In the genomic region with DNA sequence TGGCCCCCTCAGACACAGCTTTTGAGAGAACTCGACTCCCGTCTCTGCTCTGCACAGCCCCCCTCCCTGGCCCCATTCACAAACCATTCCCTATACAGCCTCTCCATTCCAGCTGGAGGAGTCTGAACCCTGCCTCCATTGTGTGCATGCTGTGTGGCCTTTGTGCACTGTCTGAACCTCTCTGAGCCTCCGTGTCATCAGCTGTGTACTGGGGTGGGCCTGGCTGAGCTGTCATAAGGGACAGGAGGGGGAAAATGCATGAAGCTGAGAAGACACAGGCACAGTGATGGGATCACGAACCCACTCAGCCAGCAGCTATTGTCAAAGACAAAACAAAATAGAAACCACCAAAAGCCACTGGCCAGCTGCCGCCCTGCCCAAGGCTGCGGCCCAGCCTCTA, we compare ENCODE assay signal across 16 cellular contexts.
A peak's percentile ranks its signal among the peaks of the same experiment; 100 is the strongest.
DNase-seq lines count a peak whose midpoint lies in the region; ATAC-seq, FAIRE-seq and TF ChIP-seq lines count a peak whose summit lies in the region.
"Had no signal": no experiment of that assay in that cellular context is flagged by ENCODE, and none has a peak within 500 bp of the region (broad histone marks: within the 10 kb centered on the region; RNA-seq: fewer than 3 reads in every experiment).

No MANE protein-coding gene starts in this region.

- H3K79me2 ChIP-seq in K562 (ENCODE audit: control insufficient read depth, insufficient read depth, low read length): peaks cover 7% of the 10 kb centered on the region; the same call in 2 of the 3 replicates

- H2AFZ ChIP-seq in K562 (ENCODE audit: low read depth, low read length): no peak overlapping the region

- TF ChIP-seq POLR2A in K562 (conservative IDR thresholded peaks at IDR 0.05): no peak
- TF ChIP-seq POLR2A in sigmoid colon (IDR thresholded peaks at IDR 0.05): no peak

- BruUV-seq in Calu3 (replicated peaks; lab: Mats Ljungman, UMichigan) (no TSS peak), K562 (replicated peaks; lab: Mats Ljungman, UMichigan) (no TSS peak)

- no peaks in the 10 kb centered on the region for H3K27me3 Mint-ChIP-seq in Calu3 (ENCODE audit: unreplicated experiment)
- H3K27me3 Mint-ChIP-seq in memory B cell: no peaks in the 10 kb centered on the region

- TF ChIP-seq CTCF in Calu3 (IDR thresholded peaks at IDR 0.05; ENCODE audit: unreplicated experiment) (no peak), K562 (IDR thresholded peaks at IDR 0.05 in 2 of 3, conservative IDR thresholded peaks at IDR 0.05 in 1 of 3; ENCODE audit: insufficient read depth in 2 of 3, low read depth in 1 of 3, low read length in 3 of 3) (no peak), sigmoid colon (IDR thresholded peaks at IDR 0.05) (no peak)

- H3K27ac Mint-ChIP-seq in Calu3 (ENCODE audit: unreplicated experiment): peak overlapping the region; percentile 20
- H3K27ac Mint-ChIP-seq in memory B cell: peak overlapping the region; percentile 66

- H3K4me2 ChIP-seq in K562 (ENCODE audit: insufficient read depth, low read length): no peak overlapping the region

- H3K4me1 ChIP-seq in K562 (replicated peaks in 1 of 2; ENCODE audit: control insufficient read depth in 2 of 2, insufficient read depth in 2 of 2, low read length in 2 of 2): peaks cover 19 to 54% of the 10 kb centered on the region in 2 experiments
- H3K4me1 ChIP-seq in sigmoid colon: peaks cover 0 to 81% (median 79%) of the 10 kb centered on the region in 4 donors

- H3K36me3 Mint-ChIP-seq in Calu3 (ENCODE audit: insufficient read depth, unreplicated experiment): peaks cover 64% of the 10 kb centered on the region
- H3K36me3 Mint-ChIP-seq in memory B cell: peaks cover 18% of the 10 kb centered on the region

- H3K9ac ChIP-seq in K562 (ENCODE audit: insufficient read depth in 1 of 2, low read depth in 2 of 2, low read length in 2 of 2): no peak overlapping the region

- in situ Hi-C loops in K562 (cut with MboI): no loop called here

- H3K27me3 ChIP-seq in K562 (ENCODE audit: control insufficient read depth in 2 of 2, insufficient read depth in 2 of 2, low read length in 2 of 2) (no peaks in the 10 kb centered on the region), sigmoid colon (no peaks in the 10 kb centered on the region)
- H3K27me3 ChIP-seq: BE2C had no signal

- H4K20me1 ChIP-seq in K562 (replicated peaks; ENCODE audit: control insufficient read depth, insufficient read depth, low read length): no peaks in the 10 kb centered on the region

- peaks cover 27% of the 10 kb centered on the region for H3K4me1 Mint-ChIP-seq in Calu3 (ENCODE audit: low read depth, unreplicated experiment)
- peaks cover under 1% of the 10 kb centered on the region for H3K4me1 Mint-ChIP-seq in memory B cell

- no peak for TF ChIP-seq RAD21 in K562 (CRISPR knock-in tag; conservative IDR thresholded peaks at IDR 0.05 in 1 of 2, IDR thresholded peaks at IDR 0.05 in 1 of 2)

- DNase-seq in Calu3: no peak
- no peak for DNase-seq in K562 (ENCODE audit: extremely low read depth in 1 of 4, low spot score in 3 of 4)
- no peak for DNase-seq in memory B cell (ENCODE audit: low spot score in 2 of 2)
- DNase-seq in sigmoid colon: no peak
- DNase-seq in COR-L47 (lab: John Stamatoyannopoulos, UW): no peak
- DNase-seq in C1 segment of cervical spinal cord (lab: John Stamatoyannopoulos, UW): no peak
- DNase-seq in mucosa of gallbladder (ENCODE audit: low spot score): no peak
- DNase-seq: BE2C, DMS53, HCEC 1CT, KBM-7, NCI-H1092, NCI-H1694 had no signal

- ATAC-seq in K562: no peak
- ATAC-seq in memory B cell (ENCODE audit: low read depth): no peak
- ATAC-seq in GM21515 (IDR thresholded peaks at IDR 0.05; ENCODE audit: unreplicated experiment): no peak
- ATAC-seq: GM12878 had no signal

- no peak for FAIRE-seq in K562 (lab: Jason Lieb, UNC)
- FAIRE-seq: GM12878 had no signal

- no peak for TF ChIP-seq EP300 in K562 (IDR thresholded peaks at IDR 0.05; ENCODE audit: low read length)
- TF ChIP-seq EP300 in sigmoid colon (IDR thresholded peaks at IDR 0.05): no peak

- no peaks in the 10 kb centered on the region for H3K9me3 Mint-ChIP-seq in Calu3 (ENCODE audit: low read depth, unreplicated experiment)
- no peaks in the 10 kb centered on the region for H3K9me3 Mint-ChIP-seq in memory B cell

- H3K4me3 Mint-ChIP-seq in Calu3 (ENCODE audit: low read depth, unreplicated experiment) (no peak overlapping the region), memory B cell (no peak overlapping the region)

- intact Hi-C loops in Calu3 (cut with micrococcal nuclease; ENCODE audit: unreplicated experiment): no loop called here
- intact Hi-C loops in K562 (cut with micrococcal nuclease): no loop called here
- intact Hi-C loops in sigmoid colon (cut with DNase I): no loop called here

- 93% methylated on average over 5 of the region's 6 CpGs for WGBS in K562 (ENCODE audit: insufficient coverage, low coverage, missing lambda C conversion rate)
- 96 to 97% methylated on average over 6 of the region's 6 CpGs for WGBS in sigmoid colon, 2 donors

- POLR2A ChIA-PET in K562 (lab: Yijun Ruan, JAX): interaction anchor here (0.5 to 1.0 kb wide), 2 partner anchors 29 to 345 kb away, joined by 3 read pairs; no protein-coding TSS in a partner anchor

- H3K27ac ChIP-seq in K562 (ENCODE audit: extremely low read depth, low read depth, low read length) (no peak overlapping the region; the same call in 2 of the 3 replicates), sigmoid colon (peak overlapping the region; percentile 12 to 98 (median 88))
- H3K27ac ChIP-seq: HL-60 had no signal

- H3K9me3 ChIP-seq in K562 (replicated peaks; ENCODE audit: control insufficient read depth, insufficient read depth, low read depth, low read length) (no peaks in the 10 kb centered on the region), sigmoid colon (no peaks in the 10 kb centered on the region)
- H3K9me3 ChIP-seq: BE2C had no signal

- no peaks in the 10 kb centered on the region for H3K9me1 ChIP-seq in K562 (ENCODE audit: control insufficient read depth, insufficient read depth, low read length)

- CTCF ChIA-PET in Calu3 (lab: Charles Lee) (no interaction called here), K562 (lab: Yijun Ruan, JAX; ENCODE audit: low intra/inter-chr PET ratio) (no interaction called here)

- H3K36me3 ChIP-seq in K562 (ENCODE audit: control insufficient read depth, insufficient read depth, low read length) (peaks cover 69% of the 10 kb centered on the region; the same call in 2 of the 3 replicates), sigmoid colon (peaks cover 0 to 37% (median 21%) of the 10 kb centered on the region in 4 donors)

- no peak overlapping the region for H3K4me3 ChIP-seq in K562
- H3K4me3 ChIP-seq in sigmoid colon: no peak overlapping the region
- H3K4me3 ChIP-seq: GM12878 had no signal

TF ChIP-seq in K562, 482 proteins besides CTCF, POLR2A, EP300 and RAD21 (continues in another document):
- TF ChIP-seq FOS (IDR thresholded peaks at IDR 0.05; ENCODE audit: extremely low read depth, insufficient read length): no peak
- TF ChIP-seq ZBTB7A (IDR thresholded peaks at IDR 0.05; ENCODE audit: borderline replicate concordance, control insufficient read depth, low read depth, low read length): no peak
- TF ChIP-seq ESRRB (CRISPR knock-in tag; IDR thresholded peaks at IDR 0.05; ENCODE audit: borderline replicate concordance): no peak
- no peak for TF ChIP-seq RFX5 (IDR thresholded peaks at IDR 0.05; ENCODE audit: low read depth, low read length)
- peak in 1 of 2 experiments; percentile 43; a peak in 1 of 4 replicates for TF ChIP-seq RCOR1 (IDR thresholded peaks at IDR 0.05; ENCODE audit: borderline replicate concordance in 1 of 2, low read depth in 2 of 2, low read length in 2 of 2)
- TF ChIP-seq SMARCA5 (IDR thresholded peaks at IDR 0.05): peak; percentile 29; the same call in 1 of the 2 replicates
- TF ChIP-seq BHLHE40 (IDR thresholded peaks at IDR 0.05; ENCODE audit: low read length): no peak
- TF ChIP-seq, protein P1, sequence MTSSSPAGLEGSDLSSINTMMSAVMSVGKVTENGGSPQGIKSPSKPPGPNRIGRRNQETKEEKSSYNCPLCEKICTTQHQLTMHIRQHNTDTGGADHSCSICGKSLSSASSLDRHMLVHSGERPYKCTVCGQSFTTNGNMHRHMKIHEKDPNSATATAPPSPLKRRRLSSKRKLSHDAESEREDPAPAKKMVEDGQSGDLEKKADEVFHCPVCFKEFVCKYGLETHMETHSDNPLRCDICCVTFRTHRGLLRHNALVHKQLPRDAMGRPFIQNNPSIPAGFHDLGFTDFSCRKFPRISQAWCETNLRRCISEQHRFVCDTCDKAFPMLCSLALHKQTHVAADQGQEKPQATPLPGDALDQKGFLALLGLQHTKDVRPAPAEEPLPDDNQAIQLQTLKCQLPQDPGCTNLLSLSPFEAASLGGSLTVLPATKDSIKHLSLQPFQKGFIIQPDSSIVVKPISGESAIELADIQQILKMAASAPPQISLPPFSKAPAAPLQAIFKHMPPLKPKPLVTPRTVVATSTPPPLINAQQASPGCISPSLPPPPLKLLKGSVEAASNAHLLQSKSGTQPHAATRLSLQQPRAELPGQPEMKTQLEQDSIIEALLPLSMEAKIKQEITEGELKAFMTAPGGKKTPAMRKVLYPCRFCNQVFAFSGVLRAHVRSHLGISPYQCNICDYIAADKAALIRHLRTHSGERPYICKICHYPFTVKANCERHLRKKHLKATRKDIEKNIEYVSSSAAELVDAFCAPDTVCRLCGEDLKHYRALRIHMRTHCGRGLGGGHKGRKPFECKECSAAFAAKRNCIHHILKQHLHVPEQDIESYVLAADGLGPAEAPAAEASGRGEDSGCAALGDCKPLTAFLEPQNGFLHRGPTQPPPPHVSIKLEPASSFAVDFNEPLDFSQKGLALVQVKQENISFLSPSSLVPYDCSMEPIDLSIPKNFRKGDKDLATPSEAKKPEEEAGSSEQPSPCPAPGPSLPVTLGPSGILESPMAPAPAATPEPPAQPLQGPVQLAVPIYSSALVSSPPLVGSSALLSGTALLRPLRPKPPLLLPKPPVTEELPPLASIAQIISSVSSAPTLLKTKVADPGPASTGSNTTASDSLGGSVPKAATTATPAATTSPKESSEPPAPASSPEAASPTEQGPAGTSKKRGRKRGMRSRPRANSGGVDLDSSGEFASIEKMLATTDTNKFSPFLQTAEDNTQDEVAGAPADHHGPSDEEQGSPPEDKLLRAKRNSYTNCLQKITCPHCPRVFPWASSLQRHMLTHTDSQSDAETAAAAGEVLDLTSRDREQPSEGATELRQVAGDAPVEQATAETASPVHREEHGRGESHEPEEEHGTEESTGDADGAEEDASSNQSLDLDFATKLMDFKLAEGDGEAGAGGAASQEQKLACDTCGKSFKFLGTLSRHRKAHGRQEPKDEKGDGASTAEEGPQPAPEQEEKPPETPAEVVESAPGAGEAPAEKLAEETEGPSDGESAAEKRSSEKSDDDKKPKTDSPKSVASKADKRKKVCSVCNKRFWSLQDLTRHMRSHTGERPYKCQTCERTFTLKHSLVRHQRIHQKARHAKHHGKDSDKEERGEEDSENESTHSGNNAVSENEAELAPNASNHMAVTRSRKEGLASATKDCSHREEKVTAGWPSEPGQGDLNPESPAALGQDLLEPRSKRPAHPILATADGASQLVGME (CRISPR knock-in tag; IDR thresholded peaks at IDR 0.05): no peak
- TF ChIP-seq CHCHD3 (CRISPR knock-in tag; IDR thresholded peaks at IDR 0.05): no peak
